8 cellular contexts compared by ENCODE assay signal in the genomic region with DNA sequence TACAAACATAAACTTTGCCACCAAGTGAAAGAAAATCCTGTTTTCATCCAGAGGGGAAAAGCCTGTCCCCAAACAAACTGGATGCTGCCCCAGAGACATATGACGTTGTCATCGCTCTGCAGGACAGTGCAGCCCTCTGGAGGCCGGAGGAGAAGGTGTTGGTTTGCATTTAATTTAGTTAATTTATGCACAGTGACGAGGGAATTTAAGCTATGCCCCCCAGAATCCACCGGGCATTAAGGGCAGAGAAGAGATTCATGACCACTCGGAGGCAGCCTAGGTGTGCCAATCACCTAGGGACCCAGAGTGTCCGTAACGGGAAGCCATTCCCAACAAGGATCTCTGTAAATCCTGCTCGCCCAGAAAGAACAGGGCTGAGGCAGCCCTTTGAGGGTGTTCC. TPM values are rescaled to one million over a fixed set of nuclear protein-coding genes. Genes with fewer than 3 reads are reported as not detected.
DNase-seq lines count a peak whose midpoint lies in the region; ATAC-seq and TF ChIP-seq lines count a peak whose summit lies in the region.

No MANE protein-coding gene starts in this region.

- intact Hi-C loops in right lobe of liver (cut with DNase I) = no loop called here

- DNase-seq in EH (ENCODE audit: low read depth) (peak; percentile 38), cardiac fibroblast (ENCODE audit: low read depth in 2 of 2) (peak in 1 of 2 donors; percentile 45), right lobe of liver (peak; percentile 44 to 75 (median 67)), DMS153 (lab: John Stamatoyannopoulos, UW) (no peak), epidermal melanocyte (ENCODE audit: insufficient read length, low spot score) (no peak)
- no peak for DNase-seq in activated CD4-positive, alpha-beta T cell treated with anti-CD3 and anti-CD28 coated beads for 1 hour

- H3K4me3 ChIP-seq in cardiac fibroblast (replicated peaks in 1 of 2; ENCODE audit: low read depth in 2 of 2, low read length in 2 of 2) = peak overlapping the region in 1 of 2 donors; percentile 29
- peak overlapping the region; percentile 39 to 62 (median 51) for H3K4me3 ChIP-seq in right lobe of liver

- H3K27ac ChIP-seq in right lobe of liver = peak overlapping the region; percentile 79 to 90 (median 84)

- peak; percentile 55 for TF ChIP-seq CTCF in cardiac fibroblast (IDR thresholded peaks at IDR 0.05; ENCODE audit: low read depth, low read length)
- TF ChIP-seq CTCF in right lobe of liver (IDR thresholded peaks at IDR 0.05) = peak; percentile 37 to 60 (median 57)

- peak; percentile 41 for TF ChIP-seq POLR2A in right lobe of liver (IDR thresholded peaks at IDR 0.05)

- peaks cover 0 to 49% (median 10%) of the 10 kb centered on the region in 4 donors for H3K4me1 ChIP-seq in right lobe of liver

- H3K27me3 Mint-ChIP-seq in IgD-negative memory B cell = peaks cover 2% of the 10 kb centered on the region

- WGBS in right lobe of liver (ENCODE audit: insufficient coverage, low coverage, low lambda C conversion rate, missing lambda C conversion rate) = 20% methylated on average over 8 of the region's 9 CpGs

- peaks cover 2% of the 10 kb centered on the region for H3K36me3 Mint-ChIP-seq in IgD-negative memory B cell

- no peaks in the 10 kb centered on the region for H3K9me3 Mint-ChIP-seq in IgD-negative memory B cell

- no peaks in the 10 kb centered on the region for H3K27me3 ChIP-seq in right lobe of liver

- no peaks in the 10 kb centered on the region for H3K9me3 ChIP-seq in right lobe of liver

- ATAC-seq in right lobe of liver (peak; percentile 62 to 70 (median 66)), GM21526 (IDR thresholded peaks at IDR 0.05; ENCODE audit: low FRiP score, unreplicated experiment) (no peak)

- peak overlapping the region; percentile 85 to 96 (median 90) for H3K4me3 Mint-ChIP-seq in IgD-negative memory B cell

- peak overlapping the region in 1 of 3 donors; percentile 12 for H3K27ac Mint-ChIP-seq in IgD-negative memory B cell

- peaks cover 11 to 12% (median 11%) of the 10 kb centered on the region in 3 donors for H3K4me1 Mint-ChIP-seq in IgD-negative memory B cell

- H3K36me3 ChIP-seq in right lobe of liver = no peaks in the 10 kb centered on the region

RNA-seq across cellular contexts. Expression of a gene that starts 45.1 kb away (rescaled TPM):
- 1.8 TPM for polyA plus RNA-seq in IgD-negative memory B cell
- 10 to 100 TPM in 1 of 6 experiments, 1 to 10 TPM in 5; 3.6 to 16.0 (median 7.1) TPM for total RNA-seq in right lobe of liver

Comparison
In these comparisons a context has a peak if more than half of its experiments do, and no peak if none do; other contexts are left out.
1. DNase-seq: peak in EH (single experiment) and right lobe of liver (3 of 3); none in DMS153 (single experiment), activated CD4-positive, alpha-beta T cell treated with anti-CD3 and anti-CD28 coated beads for 1 hour (single experiment) and epidermal melanocyte (single experiment).